ENCODE assay signal across 9 cellular contexts in the genomic region with DNA sequence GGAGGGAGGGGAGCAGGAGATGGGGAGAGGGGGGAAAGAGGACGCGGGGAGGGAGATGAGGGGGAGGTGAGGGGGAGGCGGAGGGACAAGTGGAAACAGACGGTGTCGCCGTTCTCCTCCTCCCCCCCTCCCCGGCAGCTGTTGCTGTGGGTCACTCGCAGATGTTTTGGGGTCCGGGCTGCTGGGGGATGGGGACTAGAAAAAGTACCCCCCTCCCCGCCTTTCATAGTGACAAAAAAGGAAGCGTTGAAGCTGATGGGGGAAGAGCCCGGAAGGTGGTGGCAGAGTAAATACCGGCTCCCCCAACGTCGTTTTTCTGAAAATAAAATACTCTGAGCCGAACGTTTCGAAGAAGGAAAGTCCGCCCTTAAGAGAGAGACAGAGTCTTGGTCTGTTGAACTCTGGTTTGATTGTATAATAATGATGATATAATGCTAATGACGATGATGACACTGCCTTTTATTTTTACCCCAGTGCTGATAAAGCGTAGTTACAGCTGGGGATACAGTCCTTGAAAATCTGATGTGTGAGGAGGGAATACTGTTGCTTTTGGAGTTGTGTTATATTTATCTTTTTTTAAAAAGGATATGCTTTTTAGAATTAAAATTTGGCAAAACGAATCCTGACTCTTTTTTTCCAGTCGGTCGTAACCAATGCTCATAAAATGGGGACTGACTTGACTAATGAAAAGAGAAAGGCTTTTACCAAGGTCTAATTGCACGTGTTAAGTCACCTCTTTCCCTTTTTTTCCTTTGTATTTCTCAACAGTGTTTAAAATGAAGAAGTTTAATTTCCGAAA. TPM values are rescaled to one million over a fixed set of nuclear protein-coding genes. Genes with fewer than 3 reads are reported as not detected.
DNase-seq lines count a peak whose midpoint lies in the region; ATAC-seq, FAIRE-seq and TF ChIP-seq lines count a peak whose summit lies in the region.
"Had no signal": no experiment of that assay in that cellular context is flagged by ENCODE, and none has a peak within 500 bp of the region (broad histone marks: within the 10 kb centered on the region; RNA-seq: fewer than 3 reads in every experiment).

No MANE protein-coding gene starts in this region.

- H3K9me2 ChIP-seq in GM23338 (ENCODE audit: insufficient read depth) = no peaks in the 10 kb centered on the region

- H3K4me1 ChIP-seq in GM23338 (ENCODE audit: insufficient read depth) = peaks cover 11% of the 10 kb centered on the region
- H3K4me1 ChIP-seq in K562 (replicated peaks in 1 of 2; ENCODE audit: control insufficient read depth in 2 of 2, insufficient read depth in 2 of 2, low read length in 2 of 2) = peaks cover 0 to 9% of the 10 kb centered on the region in 2 experiments; a peak in 2 of 5 replicates
- H3K4me1 ChIP-seq in naive thymus-derived CD4-positive, alpha-beta T cell (ENCODE audit: control insufficient read depth in 2 of 2, insufficient read depth in 2 of 2, low read length in 2 of 2) = peaks cover 0 to 8% of the 10 kb centered on the region in 2 donors

- in situ Hi-C loops in K562 (cut with MboI) = no loop called here

- DNase-seq in AG10803 (ENCODE audit: low read depth) (no peak), GM23338 (ENCODE audit: low spot score) (no peak), K562 (ENCODE audit: extremely low read depth in 1 of 4, low spot score in 3 of 4) (no peak), SHP77 treated with DMSO at 0.1 percent for 48 hours (lab: John Stamatoyannopoulos, UW) (no peak)
- no peak for DNase-seq in naive thymus-derived CD4-positive, alpha-beta T cell

- H2AFZ ChIP-seq in GM23338 = peak overlapping the region; percentile 90
- no peak overlapping the region for H2AFZ ChIP-seq in K562 (ENCODE audit: low read depth, low read length)

- H3K9me1 ChIP-seq in K562 (ENCODE audit: control insufficient read depth, insufficient read depth, low read length) = no peaks in the 10 kb centered on the region

- H3K27me3 ChIP-seq in GM23338 (ENCODE audit: insufficient read depth) (no peaks in the 10 kb centered on the region), K562 (ENCODE audit: control insufficient read depth in 2 of 2, insufficient read depth in 2 of 2, low read length in 2 of 2) (peaks cover 0 to 6% of the 10 kb centered on the region in 2 experiments; a peak in 1 of 5 replicates)
- H3K27me3 ChIP-seq in naive thymus-derived CD4-positive, alpha-beta T cell (ENCODE audit: control insufficient read depth in 2 of 2, insufficient read depth in 2 of 2, low read length in 2 of 2) = peaks cover 7 to 24% of the 10 kb centered on the region in 2 donors

- WGBS in K562 (ENCODE audit: insufficient coverage, low coverage, missing lambda C conversion rate) = 4% methylated on average over 17 of the region's 26 CpGs

- peaks cover 9% of the 10 kb centered on the region for H3K27me3 Mint-ChIP-seq in GM23338 (ENCODE audit: insufficient read depth, low read depth, poor library complexity)
- H3K27me3 Mint-ChIP-seq in naive thymus-derived CD4-positive, alpha-beta T cell = peaks cover 53 to 73% (median 69%) of the 10 kb centered on the region in 5 donors

- no peak for TF ChIP-seq EP300 in K562 (IDR thresholded peaks at IDR 0.05; ENCODE audit: low read length)

- ATAC-seq in GM23338 = no peak; the same call in 2 of the 3 replicates
- ATAC-seq in K562 = no peak
- ATAC-seq in naive thymus-derived CD4-positive, alpha-beta T cell = no peak
- ATAC-seq in GM18870 (IDR thresholded peaks at IDR 0.05; ENCODE audit: unreplicated experiment) = no peak
- no peak for ATAC-seq in GM21528 (IDR thresholded peaks at IDR 0.05; ENCODE audit: low FRiP score, unreplicated experiment)
- ATAC-seq in GM18868 (IDR thresholded peaks at IDR 0.05; ENCODE audit: unreplicated experiment) = no peak

- no peak overlapping the region for H3K9ac ChIP-seq in K562 (ENCODE audit: insufficient read depth in 1 of 2, low read depth in 2 of 2, low read length in 2 of 2)

- H3F3A ChIP-seq in GM23338 (replicated peaks; ENCODE audit: low read depth) = no peaks in the 10 kb centered on the region

- TF ChIP-seq CTCF in AG10803 (conservative IDR thresholded peaks at IDR 0.05; ENCODE audit: low read length) = no peak
- TF ChIP-seq CTCF in GM23338 (conservative IDR thresholded peaks at IDR 0.05; ENCODE audit: low read depth in 2 of 2) = no peak
- TF ChIP-seq CTCF in K562 (IDR thresholded peaks at IDR 0.05 in 2 of 3, conservative IDR thresholded peaks at IDR 0.05 in 1 of 3; ENCODE audit: insufficient read depth in 2 of 3, low read depth in 1 of 3, low read length in 3 of 3) = no peak

- TF ChIP-seq RAD21 in K562 (CRISPR knock-in tag; conservative IDR thresholded peaks at IDR 0.05 in 1 of 2, IDR thresholded peaks at IDR 0.05 in 1 of 2) = no peak

- CTCF ChIA-PET in K562 (lab: Yijun Ruan, JAX; ENCODE audit: low intra/inter-chr PET ratio) = no interaction called here
- CTCF ChIA-PET in naive thymus-derived CD4-positive, alpha-beta T cell (lab: Charles Lee) = interaction anchor here (0.6 kb wide), 1 partner anchor 9 kb away, joined by 3 read pairs; no protein-coding TSS in a partner anchor

- peak overlapping the region; percentile 78 for H3K27ac Mint-ChIP-seq in GM23338
- H3K27ac Mint-ChIP-seq in naive thymus-derived CD4-positive, alpha-beta T cell = no peak overlapping the region

- H4K20me1 ChIP-seq in GM23338 (replicated peaks; ENCODE audit: insufficient read depth) (no peaks in the 10 kb centered on the region), K562 (replicated peaks; ENCODE audit: control insufficient read depth, insufficient read depth, low read length) (no peaks in the 10 kb centered on the region)

- POLR2A ChIA-PET in K562 (lab: Yijun Ruan, JAX) = no interaction called here
- POLR2A ChIA-PET in naive thymus-derived CD4-positive, alpha-beta T cell (lab: Charles Lee) = no interaction called here

- no peaks in the 10 kb centered on the region for H3K9me3 ChIP-seq in K562 (replicated peaks; ENCODE audit: control insufficient read depth, insufficient read depth, low read depth, low read length)
- H3K9me3 ChIP-seq in naive thymus-derived CD4-positive, alpha-beta T cell (ENCODE audit: control insufficient read depth in 2 of 3, low read length in 3 of 3) = no peaks in the 10 kb centered on the region

- H3K36me3 Mint-ChIP-seq in GM23338 (ENCODE audit: low read depth) = peaks cover 4% of the 10 kb centered on the region; the same call in 2 of the 3 replicates
- peaks cover 0 to 7% (median 6%) of the 10 kb centered on the region in 5 donors for H3K36me3 Mint-ChIP-seq in naive thymus-derived CD4-positive, alpha-beta T cell

- H3K4me2 ChIP-seq in GM23338 (peak overlapping the region; percentile 94), K562 (ENCODE audit: insufficient read depth, low read length) (no peak overlapping the region)

- intact Hi-C loops in K562 (cut with micrococcal nuclease) = loop anchor here (10.0 kb wide), 1 partner anchor 294 kb away; no protein-coding TSS in a partner anchor
- intact Hi-C loops in naive thymus-derived CD4-positive, alpha-beta T cell (cut with micrococcal nuclease) = no loop called here

- no TSS peak for BruUV-seq in K562 (replicated peaks; lab: Mats Ljungman, UMichigan)

- peaks cover 13% of the 10 kb centered on the region; the same call in 2 of the 3 replicates for H3K4me1 Mint-ChIP-seq in GM23338
- H3K4me1 Mint-ChIP-seq in naive thymus-derived CD4-positive, alpha-beta T cell = peaks cover 10 to 26% (median 21%) of the 10 kb centered on the region in 7 donors

- H3K79me2 ChIP-seq in GM23338 (replicated peaks; ENCODE audit: insufficient read depth) (0 out of 2 replicates have a peak, but pooled peaks cover 4% of the 10 kb centered on the region), K562 (ENCODE audit: control insufficient read depth, insufficient read depth, low read length) (no peaks in the 10 kb centered on the region)

- no peak for TF ChIP-seq POLR2A in K562 (conservative IDR thresholded peaks at IDR 0.05)

- no peaks in the 10 kb centered on the region for H3K9me3 Mint-ChIP-seq in GM23338
- H3K9me3 Mint-ChIP-seq in naive thymus-derived CD4-positive, alpha-beta T cell = peaks cover 0 to 29% (median 9%) of the 10 kb centered on the region in 11 donors

- no peaks in the 10 kb centered on the region for H3K36me3 ChIP-seq in GM23338 (ENCODE audit: insufficient read depth)
- no peaks in the 10 kb centered on the region for H3K36me3 ChIP-seq in K562 (ENCODE audit: control insufficient read depth, insufficient read depth, low read length)
- H3K36me3 ChIP-seq in naive thymus-derived CD4-positive, alpha-beta T cell (ENCODE audit: control insufficient read depth in 2 of 3, insufficient read depth in 3 of 3, low read length in 3 of 3) = no peaks in the 10 kb centered on the region

- H3K27ac ChIP-seq in GM23338 (ENCODE audit: low read depth) (no peak overlapping the region), K562 (ENCODE audit: extremely low read depth, low read depth, low read length) (no peak overlapping the region)
- no peak overlapping the region for H3K27ac ChIP-seq in naive thymus-derived CD4-positive, alpha-beta T cell (ENCODE audit: low read depth, low read length)

- H3K4me3 ChIP-seq in AG10803 (ENCODE audit: low read length) = peak overlapping the region; percentile 31
- peak overlapping the region; percentile 86 for H3K4me3 ChIP-seq in GM23338
- peak overlapping the region; percentile 33 for H3K4me3 ChIP-seq in K562
- H3K4me3 ChIP-seq in naive thymus-derived CD4-positive, alpha-beta T cell (ENCODE audit: low read length) = peak overlapping the region; percentile 8

- peak overlapping the region; percentile 87 for H3K4me3 Mint-ChIP-seq in GM23338
- H3K4me3 Mint-ChIP-seq in naive thymus-derived CD4-positive, alpha-beta T cell = peak overlapping the region; percentile 18 to 83 (median 68)

- no peak for FAIRE-seq in K562 (lab: Jason Lieb, UNC)

TF ChIP-seq in K562, 482 proteins besides CTCF, POLR2A, EP300 and RAD21 (continues in another document):
- TF ChIP-seq ZNF583 (CRISPR knock-in tag; IDR thresholded peaks at IDR 0.05) = no peak

RNA-seq across cellular contexts. Expression of a gene that starts 1.0 kb away (rescaled TPM):
- 2.9 and 4.2 TPM in 2 replicates for total RNA-seq in GM23338 (2014; rRNA removed; shearing (Covaris generic))
- polyA plus RNA-seq in GM23338 (2016; fragmentation: Nextera tagmentation; extraction: Ambion mirVana) (2.1 and 6.0 TPM in 2 replicates), K562 (2011; rRNA removed) (0.01 and 0.04 TPM in 2 replicates), K562 (2014; fragmentation: Illumina TruSeq; extraction: Trizol) (not detected in 2 replicates), K562 (2014; fragmentation: Nextera tagmentation; extraction: Ambion mirVana) (under 1 TPM; 0.03 TPM), K562 (2014; rRNA removed) (not detected in 2 replicates)
- total RNA-seq in K562 (2011; cell fraction: chromatin; rRNA removed; ENCODE audit: low replicate concordance) = 0.05 TPM in 1 of 2 replicates, not detected in the other
- total RNA-seq in K562 (2011; cell fraction: nucleolus; rRNA removed) = not detected in 2 replicates
- not detected in 2 replicates for total RNA-seq in K562 (2011; cell fraction: nucleoplasm; rRNA removed)
- total RNA-seq in K562 (2014; rRNA removed) (not detected in 2 replicates), K562 (2014; rRNA removed; fragmentation: Illumina TruSeq; extraction: Trizol) (not detected in 2 replicates), K562 (2015; rRNA removed; fragmentation: Illumina TruSeq; extraction: Trizol) (not detected in 2 replicates), K562 (2021) (not detected in 2 replicates)
- not detected in 2 replicates for polyA plus RNA-seq in K562 (2011; cell fraction: cytosol; rRNA removed)
- not detected in 2 replicates for polyA plus RNA-seq in K562 (2011; cell fraction: nucleus; rRNA removed)
- polyA plus RNA-seq in K562 (2012) = 0.08 and 0.22 TPM in 2 replicates
- polyA minus RNA-seq in K562 (2011; rRNA and poly(A)+ RNA removed) = not detected in 2 replicates
- not detected in 2 replicates for polyA minus RNA-seq in K562 (2011; cell fraction: cytosol; rRNA and poly(A)+ RNA removed)
- polyA minus RNA-seq in K562 (2011; cell fraction: nucleus; rRNA and poly(A)+ RNA removed) = 0.11 TPM in 1 of 2 replicates, not detected in the other
- not detected for total RNA-seq in naive thymus-derived CD4-positive, alpha-beta T cell
- not detected for polyA plus RNA-seq in naive thymus-derived CD4-positive, alpha-beta T cell
- total RNA-seq: skeletal muscle tissue had no signal

Comparison
In these comparisons a context has a peak if more than half of its experiments do, and no peak if none do; other contexts are left out.
1. H3K4me3 ChIP-seq: peak in every context shown above with its lines; median percentile 86 in GM23338; 33 in K562; 31 in AG10803; 8 in naive thymus-derived CD4-positive, alpha-beta T cell.